In genomic region chr9:64774004-64774812, GRCh38 we compare ENCODE assay signal across 8 cellular contexts.
DNase-seq lines count a peak whose midpoint lies in the region; ATAC-seq, FAIRE-seq and TF ChIP-seq lines count a peak whose summit lies in the region.
"Not testable (repeated sequence)": the region's sequence is repeated elsewhere in the genome, so short reads cannot be mapped to it uniquely, and the experiment has no call there.

No MANE protein-coding gene starts in this region.

- H3K27ac Mint-ChIP-seq in activated naive CD8-positive, alpha-beta T cell treated with anti-CD3 and anti-CD28 coated beads, Interleukin-2, amount 10 ng/mL, durations not matched to agents 7 days and 5 days; effector memory CD8-positive, alpha-beta T cell: not testable (repeated sequence)

- DNase-seq in A549 (ENCODE audit: low read depth in 1 of 2, low spot score in 1 of 2); HCT116 (ENCODE audit: low read depth, low spot score); SJSA1 (ENCODE audit: low read depth in 1 of 2, low spot score in 2 of 2); ovary: not testable (repeated sequence)
- DNase-seq in activated naive CD8-positive, alpha-beta T cell treated with anti-CD3 and anti-CD28 coated beads, Interleukin-2, amount 10 ng/mL, durations not matched to agents 7 days and 5 days: peak; percentile 17
- DNase-seq in effector memory CD8-positive, alpha-beta T cell: peak in 2 of 3 experiments; percentile 17 to 31
- DNase-seq in islet precursor cell: peak; percentile 56
- DNase-seq in stimulated activated CD4-positive, alpha-beta T cell treated with anti-CD3 and anti-CD28 coated beads, Interleukin-4, amount 100 ng/mL, for 4 hours: peak; percentile 12 to 20

- ATAC-seq in A549; activated naive CD8-positive, alpha-beta T cell treated with anti-CD3 and anti-CD28 coated beads, Interleukin-2, amount 10 ng/mL, durations not matched to agents 7 days and 5 days (ENCODE audit: low read depth): not testable (repeated sequence)
- ATAC-seq in HCT116: peak; percentile 36
- ATAC-seq in effector memory CD8-positive, alpha-beta T cell (replicated peaks): peak; percentile 66

- H3K36me3 ChIP-seq in HCT116 (ENCODE audit: control insufficient read depth in 1 of 2, insufficient read depth in 2 of 2, low read length in 2 of 2); SJSA1; ovary: not testable (repeated sequence)

- POLR2A ChIA-PET in A549 (lab: Yijun Ruan, JAX); HCT116 (lab: Charles Lee); activated naive CD8-positive, alpha-beta T cell treated with anti-CD3 and anti-CD28 coated beads, Interleukin-2, amount 10 ng/mL, durations not matched to agents 7 days and 5 days (lab: Charles Lee): not testable (repeated sequence)

- H3K4me1 Mint-ChIP-seq in activated naive CD8-positive, alpha-beta T cell treated with anti-CD3 and anti-CD28 coated beads, Interleukin-2, amount 10 ng/mL, durations not matched to agents 7 days and 5 days; effector memory CD8-positive, alpha-beta T cell (ENCODE audit: low read depth in 2 of 2): not testable (repeated sequence)

- not testable (repeated sequence) for TF ChIP-seq POLR2A in A549 (IDR thresholded peaks at IDR 0.05; ENCODE audit: low read length); HCT116 (IDR thresholded peaks at IDR 0.05; ENCODE audit: borderline replicate concordance, extremely low read depth, insufficient read depth, insufficient read length); ovary (IDR thresholded peaks at IDR 0.05)

- not testable (repeated sequence) for TF ChIP-seq EP300 in A549 (IDR thresholded peaks at IDR 0.05); ovary (IDR thresholded peaks at IDR 0.05)

- H3K36me3 Mint-ChIP-seq in activated naive CD8-positive, alpha-beta T cell treated with anti-CD3 and anti-CD28 coated beads, Interleukin-2, amount 10 ng/mL, durations not matched to agents 7 days and 5 days; effector memory CD8-positive, alpha-beta T cell (ENCODE audit: insufficient read depth): not testable (repeated sequence)

- H3K4me2 ChIP-seq in A549 (peak overlapping the region; percentile 89), HCT116 (ENCODE audit: low read length) (peak overlapping the region; percentile 61)

- H3K4me1 ChIP-seq in A549; HCT116 (ENCODE audit: control insufficient read depth in 1 of 2, insufficient read depth in 2 of 2, low read length in 2 of 2); SJSA1 (replicated peaks); ovary (ENCODE audit: insufficient read depth): not testable (repeated sequence)

- not testable (repeated sequence) for TF ChIP-seq CTCF in A549 (IDR thresholded peaks at IDR 0.05); HCT116 (IDR thresholded peaks at IDR 0.05 in 2 of 3, conservative IDR thresholded peaks at IDR 0.05 in 1 of 3; ENCODE audit: borderline replicate concordance in 1 of 3, insufficient read depth in 1 of 3, low read depth in 2 of 3, low read length in 2 of 3); ovary (IDR thresholded peaks at IDR 0.05)

- BruUV-seq in HCT116 (replicated peaks; lab: Mats Ljungman, UMichigan): not testable (repeated sequence)

- H3K27me3 Mint-ChIP-seq in activated naive CD8-positive, alpha-beta T cell treated with anti-CD3 and anti-CD28 coated beads, Interleukin-2, amount 10 ng/mL, durations not matched to agents 7 days and 5 days: peaks cover 11% of the 10 kb centered on the region
- not testable (repeated sequence) for H3K27me3 Mint-ChIP-seq in effector memory CD8-positive, alpha-beta T cell

- H3K27ac ChIP-seq in A549 (peak overlapping the region in 1 of 2 experiments; percentile 58; a peak in 2 of 6 replicates), HCT116 (ENCODE audit: low read depth, low read length) (0 out of 2 replicates have a peak overlapping the region, but pooled peaks have one; percentile 29)
- H3K27ac ChIP-seq in SJSA1, ovary: not testable (repeated sequence)

- peak overlapping the region; percentile 23; the same call in 1 of the 2 replicates for H3K9ac ChIP-seq in HCT116 (ENCODE audit: low read length)

- FAIRE-seq in A549 (lab: Jason Lieb, UNC): not testable (repeated sequence)

- H2AFZ ChIP-seq in HCT116 (ENCODE audit: low read depth, low read length, poor library complexity, severe bottlenecking): not testable (repeated sequence)

- CTCF ChIA-PET in A549 (lab: Yijun Ruan, JAX); HCT116 (lab: Charles Lee): not testable (repeated sequence)

- not testable (repeated sequence) for H3K27me3 ChIP-seq in HCT116 (ENCODE audit: insufficient read depth, low read length); SJSA1 (replicated peaks); ovary

- H3K4me3 Mint-ChIP-seq in activated naive CD8-positive, alpha-beta T cell treated with anti-CD3 and anti-CD28 coated beads, Interleukin-2, amount 10 ng/mL, durations not matched to agents 7 days and 5 days; effector memory CD8-positive, alpha-beta T cell: not testable (repeated sequence)

- H3K9me3 Mint-ChIP-seq in activated naive CD8-positive, alpha-beta T cell treated with anti-CD3 and anti-CD28 coated beads, Interleukin-2, amount 10 ng/mL, durations not matched to agents 7 days and 5 days; effector memory CD8-positive, alpha-beta T cell: not testable (repeated sequence)

- RAD21 ChIA-PET in HCT116 (lab: Charles Lee; ENCODE audit: low non-redundant PET in 1 of 2, low total read pairs in 2 of 2, uncharacterized antibody in 2 of 2, unreplicated experiment in 2 of 2): not testable (repeated sequence)

- not testable (repeated sequence) for H4K20me1 ChIP-seq in HCT116 (ENCODE audit: insufficient read depth)

- intact Hi-C loops in HCT116 (cut with micrococcal nuclease); ovary (cut with DNase I): not testable (repeated sequence)

- not testable (repeated sequence) for H3K79me2 ChIP-seq in HCT116 (ENCODE audit: insufficient read depth, low read length)

- not testable (repeated sequence) for H3K9me2 ChIP-seq in HCT116 (ENCODE audit: insufficient read depth)

- not testable (repeated sequence) for TF ChIP-seq RAD21 in A549 (conservative IDR thresholded peaks at IDR 0.05 in 1 of 2, IDR thresholded peaks at IDR 0.05 in 1 of 2); HCT116 (IDR thresholded peaks at IDR 0.05; ENCODE audit: low read depth)

- H3K9me3 ChIP-seq in A549; HCT116 (ENCODE audit: control insufficient read depth in 1 of 2, insufficient read depth in 1 of 2, low read depth in 1 of 2, low read length in 2 of 2); SJSA1 (replicated peaks); ovary: not testable (repeated sequence)

- peak overlapping the region; percentile 56 for H3K4me3 ChIP-seq in A549
- peak overlapping the region; percentile 32 to 47; a peak in 3 of 4 replicates for H3K4me3 ChIP-seq in HCT116 (replicated peaks in 1 of 2; ENCODE audit: low read depth in 1 of 2, low read length in 2 of 2)
- H3K4me3 ChIP-seq in SJSA1: peak overlapping the region; percentile 21; the same call in 1 of the 2 replicates
- peak overlapping the region; percentile 27 for H3K4me3 ChIP-seq in ovary

- WGBS in A549 (ENCODE audit: missing lambda C conversion rate): 11% methylated on average over 13 of the region's 108 CpGs
- 0% methylated on average over 3 to 17 of the region's 108 CpGs; no CpG with 5 or more reads in 1 of the 3 donors for WGBS in ovary, 3 donors

TF ChIP-seq in HCT116, 20 proteins besides CTCF, POLR2A, EP300 and RAD21:
- TF ChIP-seq TCF7L2 (IDR thresholded peaks at IDR 0.05; ENCODE audit: borderline replicate concordance, extremely low read depth, insufficient read depth, insufficient read length): peak; percentile 75
